In genomic region chr16:25040039-25040438, GRCh38 we compare ENCODE assay signal across 1 cellular context.
TF ChIP-seq lines count a peak whose summit lies in the region.

No MANE protein-coding gene starts in this region.

TF ChIP-seq in GM12878, 131 proteins besides CTCF, POLR2A, EP300 and RAD21:
- peak; percentile 78 for TF ChIP-seq ZBTB33 (IDR thresholded peaks at IDR 0.05)
- TF ChIP-seq ZBTB4 (CRISPR knock-in tag; IDR thresholded peaks at IDR 0.05) = peak; percentile 56; the same call in 1 of the 2 replicates
- peak; percentile 21; the same call in 1 of the 2 replicates for TF ChIP-seq MLLT1 (IDR thresholded peaks at IDR 0.05)
